12 cellular contexts compared by ENCODE assay signal in genomic region chr16:79283578-79283977, GRCh38.
A peak's percentile ranks its signal among the peaks of the same experiment; 100 is the strongest.
DNase-seq lines count a peak whose midpoint lies in the region; ATAC-seq and TF ChIP-seq lines count a peak whose summit lies in the region.
"Had no signal": no experiment of that assay in that cellular context is flagged by ENCODE, and none has a peak within 500 bp of the region (broad histone marks: within the 10 kb centered on the region; RNA-seq: fewer than 3 reads in every experiment).

No MANE protein-coding gene starts in this region.

- peaks cover 11% of the 10 kb centered on the region for H3K27me3 Mint-ChIP-seq in CD8-positive, alpha-beta T cell (ENCODE audit: low read depth)

- no peaks in the 10 kb centered on the region for H3K36me3 ChIP-seq in CD8-positive, alpha-beta T cell (ENCODE audit: insufficient read depth, low read length)
- H3K36me3 ChIP-seq in Peyer's patch, result no peaks in the 10 kb centered on the region
- H3K36me3 ChIP-seq in suprapubic skin, result no peaks in the 10 kb centered on the region

- no peaks in the 10 kb centered on the region for H3K36me3 Mint-ChIP-seq in CD8-positive, alpha-beta T cell

- peaks cover 21% of the 10 kb centered on the region for H3K4me1 ChIP-seq in CD8-positive, alpha-beta T cell (ENCODE audit: insufficient read depth, low read length)
- peaks cover 0 to 11% (median 4%) of the 10 kb centered on the region in 4 donors for H3K4me1 ChIP-seq in Peyer's patch
- H3K4me1 ChIP-seq in suprapubic skin, result peaks cover 11% of the 10 kb centered on the region

- no peak overlapping the region for H3K4me3 ChIP-seq in CD8-positive, alpha-beta T cell (ENCODE audit: low read depth, low read length)
- no peak overlapping the region for H3K4me3 ChIP-seq in Peyer's patch
- no peak overlapping the region for H3K4me3 ChIP-seq in suprapubic skin

- H3K4me3 Mint-ChIP-seq in CD8-positive, alpha-beta T cell, result peak overlapping the region; percentile 6

- no peaks in the 10 kb centered on the region for H3K9me3 Mint-ChIP-seq in CD8-positive, alpha-beta T cell

- CTCF ChIA-PET in CD8-positive, alpha-beta T cell (lab: Charles Lee), result interaction anchor here (0.6 to 1.6 kb wide), 2 partner anchors 22 to 101 kb away, joined by 3 to 4 read pairs; no protein-coding TSS in a partner anchor

- intact Hi-C loops in CD8-positive, alpha-beta T cell (cut with DNase I, micrococcal nuclease), result no loop called here

- POLR2A ChIA-PET in CD8-positive, alpha-beta T cell (lab: Charles Lee), result no interaction called here

- TF ChIP-seq POLR2A in Peyer's patch (IDR thresholded peaks at IDR 0.05), result no peak
- no peak for TF ChIP-seq POLR2A in suprapubic skin (IDR thresholded peaks at IDR 0.05)

- DNase-seq in CD8-positive, alpha-beta T cell, result peak in 1 of 7 experiments; percentile 18
- peak in 2 of 3 donors; percentile 29 to 59 for DNase-seq in Peyer's patch
- DNase-seq in central memory CD4-positive, alpha-beta T cell, result peak; percentile 58
- DNase-seq in NCI-H1105 (lab: John Stamatoyannopoulos, UW), result no peak
- DNase-seq in NCI-H2196 (lab: John Stamatoyannopoulos, UW; ENCODE audit: unreplicated experiment), result no peak
- no peak for DNase-seq in NCI-H1436 treated with DMSO at 0.1 percent for 48 hours (lab: John Stamatoyannopoulos, UW)
- DNase-seq in suprapubic skin (ENCODE audit: low spot score in 2 of 2), result no peak
- DNase-seq: mammary epithelial cell, NCI-H1417, Right ventricle myocardium superior had no signal

- no peak for TF ChIP-seq CTCF in CD8-positive, alpha-beta T cell (IDR thresholded peaks at IDR 0.05)
- no peak for TF ChIP-seq CTCF in Peyer's patch (IDR thresholded peaks at IDR 0.05)
- no peak for TF ChIP-seq CTCF in suprapubic skin (IDR thresholded peaks at IDR 0.05)

- H3K27ac Mint-ChIP-seq in CD8-positive, alpha-beta T cell, result peak overlapping the region; percentile 11

- WGBS in suprapubic skin, result 90% methylated on average over 4 of the region's 4 CpGs

- ATAC-seq in CD8-positive, alpha-beta T cell, result peak; percentile 60
- ATAC-seq in GM18907 (IDR thresholded peaks at IDR 0.05; ENCODE audit: unreplicated experiment), result peak; percentile 47

- no peak overlapping the region for H3K27ac ChIP-seq in CD8-positive, alpha-beta T cell (ENCODE audit: low read depth, low read length)
- peak overlapping the region in 2 of 4 donors; percentile 1 to 28 for H3K27ac ChIP-seq in Peyer's patch
- H3K27ac ChIP-seq in suprapubic skin, result no peak overlapping the region
- H3K27ac ChIP-seq: epithelial cell of prostate had no signal

- no peak for TF ChIP-seq EP300 in suprapubic skin (IDR thresholded peaks at IDR 0.05)

- no peaks in the 10 kb centered on the region for H3K9me3 ChIP-seq in CD8-positive, alpha-beta T cell (ENCODE audit: low read length)
- H3K9me3 ChIP-seq in Peyer's patch (no peaks in the 10 kb centered on the region), suprapubic skin (no peaks in the 10 kb centered on the region)

- H3K27me3 ChIP-seq in CD8-positive, alpha-beta T cell (ENCODE audit: insufficient read depth, low read length), result no peaks in the 10 kb centered on the region
- H3K27me3 ChIP-seq in Peyer's patch, result no peaks in the 10 kb centered on the region
- peaks cover 3% of the 10 kb centered on the region for H3K27me3 ChIP-seq in suprapubic skin

- peaks cover 66% of the 10 kb centered on the region for H3K4me1 Mint-ChIP-seq in CD8-positive, alpha-beta T cell (ENCODE audit: low read depth)

Comparison
In these comparisons a context has a peak if more than half of its experiments do, and no peak if none do; other contexts are left out.
1. DNase-seq: peak in Peyer's patch (2 of 3) and central memory CD4-positive, alpha-beta T cell (single experiment); none in NCI-H1105 (single experiment), NCI-H2196 (single experiment), NCI-H1436 treated with DMSO at 0.1 percent for 48 hours (single experiment) and suprapubic skin (0 of 2).